ENCODE assay signal across 1 cellular context in the genomic region with DNA sequence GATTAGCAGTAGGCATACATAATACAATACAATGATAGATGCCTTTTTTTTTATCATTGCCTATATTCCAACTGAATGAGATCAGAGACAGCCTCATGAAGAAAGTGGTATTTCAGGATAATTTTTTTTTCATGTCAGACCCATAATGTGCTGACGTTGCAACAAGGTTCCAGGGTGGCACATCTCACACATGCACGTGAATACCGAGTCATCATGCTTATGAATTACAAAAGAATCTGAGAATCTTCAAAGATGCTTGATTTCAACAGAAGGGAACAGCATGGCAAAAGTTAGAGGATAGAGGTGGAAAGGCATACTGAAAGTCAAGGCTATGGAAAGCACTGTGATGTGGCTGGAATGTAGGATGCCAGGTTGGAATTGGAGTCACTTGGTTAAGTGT.
TF ChIP-seq lines count a peak whose summit lies in the region.

No MANE protein-coding gene starts in this region.

TF ChIP-seq in endothelial cell of umbilical vein, 7 proteins besides CTCF, POLR2A, EP300 and RAD21:
- TF ChIP-seq MYC (IDR thresholded peaks at IDR 0.05; ENCODE audit: low read depth, low read length) (no peak), POLR2AphosphoS5 (IDR thresholded peaks at IDR 0.05; ENCODE audit: insufficient read depth, low read depth, low read length) (no peak), JUN (IDR thresholded peaks at IDR 0.05; ENCODE audit: borderline replicate concordance, insufficient read depth, insufficient read length, low read depth) (no peak), FOS (IDR thresholded peaks at IDR 0.05; ENCODE audit: borderline replicate concordance, insufficient read depth, low read length) (no peak), GATA2 (IDR thresholded peaks at IDR 0.05; ENCODE audit: insufficient read depth, insufficient read length, low read depth, low read length) (no peak)
- TF ChIP-seq, protein P1, sequence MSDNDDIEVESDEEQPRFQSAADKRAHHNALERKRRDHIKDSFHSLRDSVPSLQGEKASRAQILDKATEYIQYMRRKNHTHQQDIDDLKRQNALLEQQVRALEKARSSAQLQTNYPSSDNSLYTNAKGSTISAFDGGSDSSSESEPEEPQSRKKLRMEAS (IDR thresholded peaks at IDR 0.05; ENCODE audit: insufficient read depth, insufficient read length): no peak
